11 cellular contexts compared by ENCODE assay signal in the genomic region with DNA sequence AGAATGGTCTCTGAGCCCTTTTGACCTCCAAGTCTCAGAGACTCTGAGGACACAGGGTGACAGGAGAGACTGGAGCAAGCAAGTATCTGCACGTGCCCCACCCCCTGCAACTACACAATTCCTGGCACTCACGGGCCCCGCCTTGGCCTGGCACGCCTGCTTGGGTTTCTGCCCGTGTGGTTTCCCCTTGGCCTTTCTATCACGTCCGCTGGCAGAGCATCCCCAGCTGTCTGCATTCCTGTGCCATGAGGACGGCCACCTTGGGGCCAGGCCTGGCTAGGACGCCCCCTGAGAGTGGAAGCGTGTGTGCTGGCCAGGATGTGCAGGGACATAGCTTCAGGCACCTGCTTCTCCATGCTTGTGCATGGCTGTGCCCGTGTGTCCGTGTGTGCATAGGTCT. TPM values are rescaled to one million over a fixed set of nuclear protein-coding genes. Genes with fewer than 3 reads are reported as not detected.
A peak's percentile ranks its signal among the peaks of the same experiment; 100 is the strongest.
DNase-seq lines count a peak whose midpoint lies in the region; ATAC-seq, FAIRE-seq and TF ChIP-seq lines count a peak whose summit lies in the region.
"Had no signal": no experiment of that assay in that cellular context is flagged by ENCODE, and none has a peak within 500 bp of the region (broad histone marks: within the 10 kb centered on the region; RNA-seq: fewer than 3 reads in every experiment).

No MANE protein-coding gene starts in this region.

- H3K36me3 ChIP-seq in body of pancreas (replicated peaks in 1 of 2; ENCODE audit: insufficient read depth in 1 of 2, low read depth in 2 of 2) = no peaks in the 10 kb centered on the region
- H3K36me3 ChIP-seq in upper lobe of left lung = no peaks in the 10 kb centered on the region

- ATAC-seq in body of pancreas (peak; percentile 12), left colon (peak; percentile 48), upper lobe of left lung (ENCODE audit: low FRiP score in 2 of 2) (peak in 1 of 2 donors; percentile 15), GM21528 (IDR thresholded peaks at IDR 0.05; ENCODE audit: low FRiP score, unreplicated experiment) (no peak), GM18861 (IDR thresholded peaks at IDR 0.05; ENCODE audit: unreplicated experiment) (no peak), GM21381 (IDR thresholded peaks at IDR 0.05; ENCODE audit: unreplicated experiment) (no peak)
- ATAC-seq: Panc1 had no signal

- H3K27ac ChIP-seq in body of pancreas (peak overlapping the region; percentile 48 to 90 (median 86)), upper lobe of left lung (peak overlapping the region; percentile 74 to 90 (median 88))

- FAIRE-seq in HTR-8/SVneo (lab: Jason Lieb, UNC) = peak; percentile 84

- H3K4me3 ChIP-seq in body of pancreas = no peak overlapping the region
- H3K4me3 ChIP-seq in upper lobe of left lung = no peak overlapping the region

- intact Hi-C loops in body of pancreas (cut with DNase I) (no loop called here), left colon (cut with DNase I, micrococcal nuclease) (no loop called here)

- H3K4me1 ChIP-seq in body of pancreas (peaks cover 80% of the 10 kb centered on the region), upper lobe of left lung (peaks cover 49 to 65% (median 51%) of the 10 kb centered on the region in 4 donors)

- TF ChIP-seq POLR2A in body of pancreas (IDR thresholded peaks at IDR 0.05) (peak in 2 of 3 donors; percentile 9 to 18), upper lobe of left lung (IDR thresholded peaks at IDR 0.05) (peak in 1 of 4 donors; percentile 11)

- peak; percentile 57 for DNase-seq in HTR-8/SVneo (ENCODE audit: insufficient read length, low spot score)
- DNase-seq in body of pancreas = peak; percentile 69 to 83 (median 78)
- DNase-seq in left colon = peak; percentile 82 to 90
- DNase-seq in upper lobe of left lung = peak; percentile 88
- DNase-seq in NK-92 (lab: John Stamatoyannopoulos, UW; ENCODE audit: unreplicated experiment) = no peak
- DNase-seq: cortex of kidney, GOT3 had no signal

- no peak for TF ChIP-seq CTCF in body of pancreas (IDR thresholded peaks at IDR 0.05)
- TF ChIP-seq CTCF in upper lobe of left lung (IDR thresholded peaks at IDR 0.05) = peak in 1 of 6 experiments; percentile 48

- peak in 3 of 4 donors; percentile 31 to 97 (median 95) for TF ChIP-seq EP300 in upper lobe of left lung (IDR thresholded peaks at IDR 0.05)

- WGBS in body of pancreas, 2 donors = 29 to 57% methylated on average over 7 to 12 of the region's 12 CpGs
- WGBS in upper lobe of left lung, 2 donors = 18 to 79% methylated on average over 2 to 12 of the region's 12 CpGs

- H3K27me3 ChIP-seq in body of pancreas (no peaks in the 10 kb centered on the region), upper lobe of left lung (no peaks in the 10 kb centered on the region)

- no peaks in the 10 kb centered on the region for H3K9me3 ChIP-seq in body of pancreas
- no peaks in the 10 kb centered on the region for H3K9me3 ChIP-seq in upper lobe of left lung

RNA-seq across cellular contexts. Expression of gene EDN2, which starts 14.3 kb away (rescaled TPM):
- total RNA-seq in body of pancreas (1 to 10 TPM; 3.6 TPM), left colon (10 to 100 TPM in 1 of 2 donors, 1 to 10 TPM in 1; 4.8 to 19.3 TPM), upper lobe of left lung (1 to 10 TPM in 1 of 6 donors, under 1 TPM in 2, not detected in 3; 0.49 to 4.0 (median 0.77) TPM)

Comparison
In these comparisons a context has a peak if more than half of its experiments do, and no peak if none do; other contexts are left out.
1. ATAC-seq: peak in body of pancreas (single experiment) and left colon (single experiment); none in GM21528 (single experiment), GM18861 (single experiment) and GM21381 (single experiment).